In the genomic region with DNA sequence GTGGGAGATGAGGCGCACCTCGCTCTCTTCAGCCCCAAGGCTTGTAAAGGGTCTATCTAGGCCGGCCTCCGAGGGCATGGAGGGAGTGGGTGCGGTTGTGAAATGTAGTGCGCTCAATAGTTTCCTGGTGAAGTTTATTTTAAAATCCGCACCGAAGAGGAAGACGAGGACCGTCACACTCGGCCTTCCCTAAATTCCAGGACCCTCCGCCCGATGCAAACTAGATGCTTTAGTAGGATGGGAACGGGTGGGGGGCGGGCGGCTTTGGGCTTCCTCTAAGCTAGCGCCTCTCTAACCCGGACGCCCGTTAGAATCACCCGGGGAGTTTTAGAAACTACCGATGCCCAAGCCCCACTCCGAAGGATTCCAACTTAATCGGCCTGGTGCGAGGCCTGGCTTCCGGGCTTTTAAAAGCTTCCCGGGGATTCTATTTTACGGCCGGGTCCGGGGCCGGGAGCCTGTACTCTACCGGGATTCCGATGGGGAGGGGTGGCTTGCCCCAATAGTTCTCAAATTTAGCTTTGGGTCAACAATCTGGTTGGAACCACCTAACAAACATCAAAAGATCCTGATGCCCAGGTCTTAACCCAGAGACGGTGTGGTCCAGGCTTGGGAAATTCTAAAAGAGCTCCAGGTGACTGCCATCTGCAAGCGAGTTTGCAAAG, we compare ENCODE assay signal across 8 cellular contexts. TPM values are rescaled to one million over a fixed set of nuclear protein-coding genes. Genes with fewer than 3 reads are reported as not detected.
DNase-seq lines count a peak whose midpoint lies in the region; ATAC-seq lines count a peak whose summit lies in the region.

No MANE protein-coding gene starts in this region.

- peaks cover 24% of the 10 kb centered on the region for H3K4me1 Mint-ChIP-seq in activated naive CD8-positive, alpha-beta T cell treated with anti-CD3 and anti-CD28 coated beads, Interleukin-2, amount 10 ng/mL, durations not matched to agents 7 days and 5 days

- H3K27me3 Mint-ChIP-seq in activated naive CD8-positive, alpha-beta T cell treated with anti-CD3 and anti-CD28 coated beads, Interleukin-2, amount 10 ng/mL, durations not matched to agents 7 days and 5 days: no peaks in the 10 kb centered on the region

- in situ Hi-C loops in ACHN (cut with HindIII; ENCODE audit: low pct_ligation_motif_present, low pct_unique_long_range_greater_than_20kb, low sequenced_read_pairs): no loop called here

- no peaks in the 10 kb centered on the region for H3K9me3 Mint-ChIP-seq in activated naive CD8-positive, alpha-beta T cell treated with anti-CD3 and anti-CD28 coated beads, Interleukin-2, amount 10 ng/mL, durations not matched to agents 7 days and 5 days

- no peak overlapping the region for H3K27ac ChIP-seq in mesodermal cell (ENCODE audit: low read depth, low read length, severe bottlenecking)

- 10 to 23% methylated on average over 23 to 24 of the region's 35 CpGs for WGBS in mesodermal cell (ENCODE audit: insufficient coverage in 2 of 2), 2 experiments

- H3K36me3 Mint-ChIP-seq in activated naive CD8-positive, alpha-beta T cell treated with anti-CD3 and anti-CD28 coated beads, Interleukin-2, amount 10 ng/mL, durations not matched to agents 7 days and 5 days: peaks cover 2% of the 10 kb centered on the region

- POLR2A ChIA-PET in activated naive CD8-positive, alpha-beta T cell treated with anti-CD3 and anti-CD28 coated beads, Interleukin-2, amount 10 ng/mL, durations not matched to agents 7 days and 5 days (lab: Charles Lee): interaction anchor here (0.6 to 8.6 kb wide), 21 partner anchors 9 to 252 kb away, joined by 3 to 130 read pairs (median 5); a partner anchor contains a TSS

- peaks cover 2% of the 10 kb centered on the region for H3K36me3 ChIP-seq in mesodermal cell (ENCODE audit: control insufficient read depth, insufficient read depth, low read length)

- peak; percentile 1 for ATAC-seq in GM18502 (IDR thresholded peaks at IDR 0.05; ENCODE audit: poor library complexity, unreplicated experiment)
- ATAC-seq in HG03066 (IDR thresholded peaks at IDR 0.05; ENCODE audit: low read depth, unreplicated experiment): peak; percentile 1
- ATAC-seq in activated naive CD8-positive, alpha-beta T cell treated with anti-CD3 and anti-CD28 coated beads, Interleukin-2, amount 10 ng/mL, durations not matched to agents 7 days and 5 days (ENCODE audit: low read depth): peak; percentile 11
- ATAC-seq in GM18909 (IDR thresholded peaks at IDR 0.05; ENCODE audit: poor library complexity, unreplicated experiment): no peak
- no peak for ATAC-seq in GM19351 (IDR thresholded peaks at IDR 0.05; ENCODE audit: unreplicated experiment)
- ATAC-seq in GM18519 (IDR thresholded peaks at IDR 0.05; ENCODE audit: low FRiP score, unreplicated experiment): no peak

- H3K4me3 ChIP-seq in mesodermal cell (ENCODE audit: extremely low read depth, insufficient read depth, low read length, poor library complexity, severe bottlenecking): peak overlapping the region; percentile 84

- no peaks in the 10 kb centered on the region for H3K9me3 ChIP-seq in mesodermal cell (ENCODE audit: control insufficient read depth, low read length)

- peaks cover 12% of the 10 kb centered on the region for H3K4me1 ChIP-seq in mesodermal cell (ENCODE audit: control insufficient read depth, insufficient read depth, low read length, poor library complexity, severe bottlenecking)

- no peak for DNase-seq in activated naive CD8-positive, alpha-beta T cell treated with anti-CD3 and anti-CD28 coated beads, Interleukin-2, amount 10 ng/mL, durations not matched to agents 7 days and 5 days
- no peak for DNase-seq in ACHN

- peak overlapping the region; percentile 71 for H3K27ac Mint-ChIP-seq in activated naive CD8-positive, alpha-beta T cell treated with anti-CD3 and anti-CD28 coated beads, Interleukin-2, amount 10 ng/mL, durations not matched to agents 7 days and 5 days

- peak overlapping the region; percentile 75 for H3K4me3 Mint-ChIP-seq in activated naive CD8-positive, alpha-beta T cell treated with anti-CD3 and anti-CD28 coated beads, Interleukin-2, amount 10 ng/mL, durations not matched to agents 7 days and 5 days

RNA-seq across cellular contexts. Expression of a gene that starts 0.5 kb away (rescaled TPM):
- 10 to 100 TPM; 35.0 to 35.2 TPM for total RNA-seq in activated naive CD8-positive, alpha-beta T cell treated with anti-CD3 and anti-CD28 coated beads, Interleukin-2, amount 10 ng/mL, durations not matched to agents 7 days and 5 days
- 15.4 TPM for polyA plus RNA-seq in mesodermal cell (2013, experiment 1 of 2)
- polyA plus RNA-seq in mesodermal cell (2013, experiment 2 of 2): 12.2 TPM

Comparison
In these comparisons a context has a peak if more than half of its experiments do, and no peak if none do; other contexts are left out.
1. ATAC-seq: peak in GM18502 (single experiment), HG03066 (single experiment) and activated naive CD8-positive, alpha-beta T cell treated with anti-CD3 and anti-CD28 coated beads, Interleukin-2, amount 10 ng/mL, durations not matched to agents 7 days and 5 days (single experiment); none in GM18909 (single experiment), GM19351 (single experiment) and GM18519 (single experiment).